Comparison of ENCODE assay signal across 8 cellular contexts in genomic region chr3:51669241-51670052, GRCh38. TPM values are rescaled to one million over a fixed set of nuclear protein-coding genes. Genes with fewer than 3 reads are reported as not detected.
A peak's percentile ranks its signal among the peaks of the same experiment; 100 is the strongest.
DNase-seq lines count a peak whose midpoint lies in the region; ATAC-seq and TF ChIP-seq lines count a peak whose summit lies in the region.

No MANE protein-coding gene starts in this region.

- H3K27ac Mint-ChIP-seq in glutamatergic neuron (ENCODE audit: unreplicated experiment): no peak overlapping the region

- POLR2A ChIA-PET in GM10248 (lab: Yijun Ruan, JAX): interaction anchor here (1.1 kb wide), 1 partner anchor 167 kb away, joined by 3 read pairs; no protein-coding TSS in a partner anchor

- intact Hi-C loops in ovary (cut with DNase I): loop anchor here (1.0 to 10.0 kb wide), 5 partner anchors 167 to 1487 kb away; partner anchors contain the start of genes DCAF1 (in 3 of the 4), MANF (in 1 of the 4) and RBM15B (in 1 of the 4)

- no peaks in the 10 kb centered on the region for H3K9me3 ChIP-seq in MG63
- no peaks in the 10 kb centered on the region for H3K9me3 ChIP-seq in ovary
- H3K9me3 ChIP-seq in tibial nerve: no peaks in the 10 kb centered on the region

- H3K27me3 Mint-ChIP-seq in glutamatergic neuron (ENCODE audit: unreplicated experiment): peaks cover 6% of the 10 kb centered on the region

- peaks cover 4% of the 10 kb centered on the region for H3K9me3 Mint-ChIP-seq in glutamatergic neuron (ENCODE audit: unreplicated experiment)

- TF ChIP-seq POLR2A in ovary (IDR thresholded peaks at IDR 0.05) (no peak), tibial nerve (IDR thresholded peaks at IDR 0.05) (no peak)

- CTCF ChIA-PET in GM10248 (lab: Yijun Ruan, JAX): interaction anchor here (0.7 to 29.3 kb wide), 48 partner anchors 11 to 300 kb away, joined by 3 to 477 read pairs (median 5); partner anchors contain the start of genes DCAF1, MANF, RAD54L2 and RBM15B

- H3K36me3 Mint-ChIP-seq in glutamatergic neuron (ENCODE audit: unreplicated experiment): no peaks in the 10 kb centered on the region

- H3K4me1 Mint-ChIP-seq in glutamatergic neuron (ENCODE audit: low read depth, unreplicated experiment): peaks cover 8% of the 10 kb centered on the region

- TF ChIP-seq CTCF in GM10248 (IDR thresholded peaks at IDR 0.05; ENCODE audit: control extremely low read depth, extremely low read depth, low read depth, missing control alignments) (peak; percentile 100), glutamatergic neuron (IDR thresholded peaks at IDR 0.05; ENCODE audit: partially characterized antibody, unreplicated experiment) (peak; percentile 90), ovary (IDR thresholded peaks at IDR 0.05) (peak; percentile 75 to 86 (median 84)), tibial nerve (IDR thresholded peaks at IDR 0.05) (peak; percentile 89 to 94 (median 91))

- WGBS in ovary, 3 donors: 46 to 54% (median 49%) methylated on average over 9 of the region's 9 CpGs
- 46 to 52% methylated on average over 9 of the region's 9 CpGs for whole genome bisulfite sequencing in tibial nerve, 2 donors

- TF ChIP-seq EP300 in ovary (IDR thresholded peaks at IDR 0.05) (no peak), tibial nerve (IDR thresholded peaks at IDR 0.05) (no peak)

- H3K27ac ChIP-seq in ovary: no peak overlapping the region
- H3K27ac ChIP-seq in tibial nerve: peak overlapping the region in 2 of 4 donors; percentile 20 to 30

- no peak overlapping the region for H3K4me3 ChIP-seq in MG63
- H3K4me3 ChIP-seq in ovary: no peak overlapping the region
- no peak overlapping the region for H3K4me3 ChIP-seq in tibial nerve

- no peak for ATAC-seq in HG02938 (IDR thresholded peaks at IDR 0.05; ENCODE audit: unreplicated experiment)

- H3K4me1 ChIP-seq in ovary (ENCODE audit: insufficient read depth) (peaks cover 3% of the 10 kb centered on the region), tibial nerve (peaks cover 0 to 50% (median 24%) of the 10 kb centered on the region in 4 donors)

- DNase-seq in GM10248 (ENCODE audit: extremely low spot score): peak; percentile 75
- DNase-seq in MG63: peak; percentile 80
- peak; percentile 60 for DNase-seq in SKM-1 (lab: John Stamatoyannopoulos, UW; ENCODE audit: unreplicated experiment)
- peak; percentile 82 for DNase-seq in activated naive CD4-positive, alpha-beta T cell treated with anti-CD3 and anti-CD28 coated beads, Interleukin-2, amount 50 U/mL, for 16 hours
- DNase-seq in glutamatergic neuron: peak; percentile 93
- peak; percentile 75 to 91 (median 86) for DNase-seq in ovary
- peak; percentile 81 to 94 for DNase-seq in tibial nerve (ENCODE audit: low spot score in 2 of 2)

- H3K36me3 ChIP-seq in MG63 (no peaks in the 10 kb centered on the region), ovary (no peaks in the 10 kb centered on the region), tibial nerve (peaks cover 0 to 24% (median 0%) of the 10 kb centered on the region in 3 donors)

- no peaks in the 10 kb centered on the region for H3K27me3 ChIP-seq in MG63
- no peaks in the 10 kb centered on the region for H3K27me3 ChIP-seq in ovary
- no peaks in the 10 kb centered on the region for H3K27me3 ChIP-seq in tibial nerve

- H3K4me3 Mint-ChIP-seq in glutamatergic neuron (ENCODE audit: unreplicated experiment): peak overlapping the region; percentile 67

RNA-seq across cellular contexts. Expression of gene TEX264, which starts 1.6 kb away (rescaled TPM):
- 35.9 and 64.1 TPM in 2 replicates for total RNA-seq in MG63 (2014; rRNA removed; shearing (Covaris generic); ENCODE audit: low replicate concordance)
- total RNA-seq in glutamatergic neuron (ENCODE audit: unreplicated experiment): 13.2 TPM
- 10 to 100 TPM; 27.1 to 88.8 (median 38.7) TPM for total RNA-seq in ovary
- polyA plus RNA-seq in ovary: 10 to 100 TPM; 51.0 to 62.3 TPM
- 10 to 100 TPM; 68.8 to 80.0 (median 73.2) TPM for total RNA-seq in tibial nerve

RNA-seq across cellular contexts. Expression of gene GRM2, which starts 37.4 kb away (rescaled TPM):
- not detected in 2 replicates for total RNA-seq in MG63 (2014; rRNA removed; shearing (Covaris generic); ENCODE audit: low replicate concordance)
- total RNA-seq in glutamatergic neuron (ENCODE audit: unreplicated experiment): 134 TPM
- under 1 TPM in 4 of 7 donors, not detected in 3; 0.25 to 0.47 (median 0.34) TPM for total RNA-seq in ovary
- polyA plus RNA-seq in ovary: under 1 TPM; 0.10 to 0.24 TPM
- 1 to 10 TPM in 2 of 4 donors, under 1 TPM in 2; 0.59 to 2.6 (median 0.91) TPM for total RNA-seq in tibial nerve

Comparison
In these comparisons a context has a peak if more than half of its experiments do, and no peak if none do; other contexts are left out.
1. RNA of gene GRM2, which starts 37.4 kb away (total RNA-seq): 134 TPM in glutamatergic neuron (single experiment); 0.59 to 2.6 TPM in tibial nerve, 0.25 to 0.47 TPM in ovary and not detected in MG63; every median in the first group is over 10 times any median in the second.
2. Peak in every context shown above with its lines, with median percentiles within 50 percentile points of each other: DNase-seq and CTCF ChIP-seq.